ENCODE assay signal across 8 cellular contexts in the genomic region with DNA sequence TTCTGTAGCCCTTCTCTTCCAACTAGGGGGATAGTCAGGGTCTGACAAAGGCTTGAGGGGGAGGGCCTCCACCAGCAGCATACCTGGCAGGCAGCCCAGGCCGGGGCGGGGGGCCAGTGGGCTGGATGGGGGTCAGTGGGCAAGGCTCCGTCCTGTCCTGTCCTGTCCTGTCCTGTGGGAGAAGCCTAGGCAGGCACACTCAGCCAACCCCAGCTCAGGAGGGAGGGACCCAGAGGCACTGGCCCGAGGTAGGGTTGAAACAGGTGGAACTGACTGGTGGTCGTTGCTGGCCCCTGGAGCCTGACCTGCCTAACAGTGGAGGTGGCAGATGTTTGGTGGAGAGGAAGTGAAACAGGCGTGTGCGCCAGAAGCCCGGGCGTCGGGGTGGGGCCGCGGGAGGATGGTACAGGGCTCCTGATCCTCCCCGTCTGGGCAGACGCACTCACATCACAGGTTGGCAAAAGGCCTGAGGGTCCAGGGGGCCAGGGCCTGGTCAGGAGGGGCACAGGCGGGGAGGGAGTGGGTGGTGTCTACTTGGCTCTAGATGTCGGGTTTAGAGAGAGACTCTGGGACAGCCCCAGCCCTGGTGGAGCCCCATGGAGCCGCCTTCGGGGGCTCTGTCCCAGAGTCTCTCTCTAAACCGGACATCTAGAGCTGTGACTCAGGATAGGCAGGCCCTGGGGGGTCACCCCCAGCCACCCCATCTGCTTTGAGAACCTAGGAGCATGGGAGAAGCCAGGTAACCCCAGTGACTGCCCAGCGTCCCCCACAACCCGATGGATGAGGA. TPM values are rescaled to one million over a fixed set of nuclear protein-coding genes. Genes with fewer than 3 reads are reported as not detected.
DNase-seq lines count a peak whose midpoint lies in the region; ATAC-seq, FAIRE-seq and TF ChIP-seq lines count a peak whose summit lies in the region.

No MANE protein-coding gene starts in this region.

- H3F3A ChIP-seq in DOHH2 (ENCODE audit: control insufficient read depth, insufficient read depth) = peaks cover 10% of the 10 kb centered on the region

- H3K4me2 ChIP-seq in DOHH2 (ENCODE audit: low read length) = peak overlapping the region; percentile 100

- TF ChIP-seq CTCF in DOHH2 (IDR thresholded peaks at IDR 0.05; ENCODE audit: low read depth, low read length, poor library complexity, severe bottlenecking) (no peak), thoracic aorta (IDR thresholded peaks at IDR 0.05) (no peak), D721Med (IDR thresholded peaks at IDR 0.05; ENCODE audit: insufficient read depth, missing control alignments) (no peak)

- H3K9me3 ChIP-seq in DOHH2 (ENCODE audit: control insufficient read depth, insufficient read depth, low read length) (no peaks in the 10 kb centered on the region), thoracic aorta (no peaks in the 10 kb centered on the region)

- H3K9me3 Mint-ChIP-seq in IgD-negative memory B cell = no peaks in the 10 kb centered on the region
- no peaks in the 10 kb centered on the region for H3K9me3 Mint-ChIP-seq in central memory CD8-positive, alpha-beta T cell

- peaks cover 52% of the 10 kb centered on the region for H3K79me2 ChIP-seq in DOHH2 (ENCODE audit: control insufficient read depth, low read length)

- H3K27me3 ChIP-seq in DOHH2 (ENCODE audit: control insufficient read depth, low read length) = no peaks in the 10 kb centered on the region
- H3K27me3 ChIP-seq in thoracic aorta (replicated peaks; ENCODE audit: insufficient read depth) = no peaks in the 10 kb centered on the region

- H4K20me1 ChIP-seq in DOHH2 (ENCODE audit: control insufficient read depth, insufficient read depth, low read depth, low read length) = no peaks in the 10 kb centered on the region

- no peak for FAIRE-seq in D721Med (lab: Jason Lieb, UNC)

- H3K4me3 ChIP-seq in DOHH2 (ENCODE audit: low read length) = peak overlapping the region; percentile 84
- H3K4me3 ChIP-seq in thoracic aorta = peak overlapping the region; percentile 11

- H3K4me1 ChIP-seq in DOHH2 (ENCODE audit: control insufficient read depth, low read length) = peaks cover 82% of the 10 kb centered on the region
- peaks cover 8 to 9% of the 10 kb centered on the region in 2 donors for H3K4me1 ChIP-seq in thoracic aorta (ENCODE audit: control insufficient read depth in 1 of 2, low read depth in 2 of 2)

- H3K36me3 ChIP-seq in DOHH2 (ENCODE audit: control insufficient read depth, low read length) = no peaks in the 10 kb centered on the region
- no peaks in the 10 kb centered on the region for H3K36me3 ChIP-seq in thoracic aorta

- ATAC-seq in GM19438 (IDR thresholded peaks at IDR 0.05; ENCODE audit: low read depth, unreplicated experiment) (peak; percentile 55), thoracic aorta (ENCODE audit: insufficient number of reproducible peaks, low FRiP score, low read depth) (no peak)
- peak; percentile 50 for ATAC-seq in central memory CD8-positive, alpha-beta T cell (replicated peaks; ENCODE audit: extremely low read depth, poor library complexity, severe bottlenecking)

- H3K27ac Mint-ChIP-seq in IgD-negative memory B cell = peak overlapping the region; percentile 96 to 100 (median 98)
- H3K27ac Mint-ChIP-seq in central memory CD8-positive, alpha-beta T cell (ENCODE audit: low read depth) = peak overlapping the region; percentile 82

- H3K4me1 Mint-ChIP-seq in IgD-negative memory B cell = peaks cover 21 to 54% (median 49%) of the 10 kb centered on the region in 3 donors
- peaks cover 29% of the 10 kb centered on the region for H3K4me1 Mint-ChIP-seq in central memory CD8-positive, alpha-beta T cell

- H3K4me3 Mint-ChIP-seq in IgD-negative memory B cell = peak overlapping the region; percentile 78 to 98 (median 92)
- H3K4me3 Mint-ChIP-seq in central memory CD8-positive, alpha-beta T cell = peak overlapping the region; percentile 73

- peak overlapping the region; percentile 93 for H3K27ac ChIP-seq in DOHH2 (ENCODE audit: low read depth, low read length)
- no peak overlapping the region for H3K27ac ChIP-seq in thoracic aorta

- no peaks in the 10 kb centered on the region for H3K27me3 Mint-ChIP-seq in IgD-negative memory B cell
- H3K27me3 Mint-ChIP-seq in central memory CD8-positive, alpha-beta T cell = no peaks in the 10 kb centered on the region

- H3K36me3 Mint-ChIP-seq in IgD-negative memory B cell = peaks cover 1% of the 10 kb centered on the region
- H3K36me3 Mint-ChIP-seq in central memory CD8-positive, alpha-beta T cell (ENCODE audit: insufficient read depth) = peaks cover 2% of the 10 kb centered on the region

- H3K9me2 ChIP-seq in DOHH2 (replicated peaks; ENCODE audit: control insufficient read depth, low read length) = no peaks in the 10 kb centered on the region

- DNase-seq in central memory CD8-positive, alpha-beta T cell (ENCODE audit: low spot score in 2 of 2) = no peak
- DNase-seq in thoracic aorta (ENCODE audit: low spot score) (no peak), OCI-M2 (lab: John Stamatoyannopoulos, UW; ENCODE audit: unreplicated experiment) (no peak), D721Med (ENCODE audit: insufficient read length, low spot score) (no peak), NCI-H2196 treated with DMSO at 0.1 percent for 48 hours (lab: John Stamatoyannopoulos, UW; ENCODE audit: unreplicated experiment) (no peak)

RNA-seq across cellular contexts. Expression of a gene that starts 32.5 kb away (rescaled TPM):
- 18.4 TPM for polyA plus RNA-seq in IgD-negative memory B cell
- total RNA-seq in thoracic aorta = 10 to 100 TPM; 16.2 to 56.5 TPM

RNA-seq across cellular contexts. Expression of a gene that starts 50.3 kb away (rescaled TPM):
- 5.2 TPM for polyA plus RNA-seq in IgD-negative memory B cell
- total RNA-seq in thoracic aorta = 1 to 10 TPM; 1.5 to 6.7 TPM
